In genomic region chr21:19237603-19238002, GRCh38 we compare ENCODE assay signal across 25 cellular contexts.
"Had no signal": no experiment of that assay in that cellular context is flagged by ENCODE, and none has a peak within 500 bp of the region (broad histone marks: within the 10 kb centered on the region; RNA-seq: fewer than 3 reads in every experiment).

No MANE protein-coding gene starts in this region.

- DNase-seq: activated CD4-positive, alpha-beta T cell treated with anti-CD3 and anti-CD28 coated beads for 48 hours; activated CD4-positive, alpha-beta T cell treated with anti-CD3 and anti-CD28 coated beads, Interleukin-2, amount 50 U/mL, for 4 hours; activated CD4-positive, CD25-positive, alpha-beta regulatory T cell treated with anti-CD3 and anti-CD28 coated beads, Interleukin-2, amount 50 U/mL, for 72 hours; activated CD8-positive, alpha-beta memory T cell treated with anti-CD3 and anti-CD28 coated beads, Interleukin-2, amount 50 U/mL, for 48 hours; activated CD8-positive, alpha-beta T cell treated with anti-CD3 and anti-CD28 coated beads, Interleukin-2, amount 10 ng/mL, durations not matched to agents 7 days and 5 days; activated naive CD4-positive, alpha-beta T cell treated with anti-CD3 and anti-CD28 coated beads, Interleukin-2, amount 50 U/mL, for 16 hours; activated naive CD8-positive, alpha-beta T cell treated with anti-CD3 and anti-CD28 coated beads, Interleukin-2, amount 10 ng/mL, durations not matched to agents 7 days and 5 days; activated T-cell treated with anti-CD3 and anti-CD28 coated beads, Interleukin-2, amount 50 U/mL, for 1 hour; adrenal gland; anterior cingulate cortex; caudate nucleus; Kasumi-1; KBM-7; NCI-H1105 treated with DMSO at 0.1 percent for 48 hours; NCI-H1436 treated with DMSO at 0.1 percent for 48 hours; NCI-H187; NCI-H2081; NCI-H524 treated with DMSO at 0.1 percent for 48 hours; NCI-H774; PC-3; SHP77 treated with DMSO at 0.1 percent for 48 hours; T-helper 17 cell; T-helper 9 cell had no signal

- H3K4me1 ChIP-seq: adrenal gland, breast epithelium had no signal

- H3K27ac Mint-ChIP-seq: activated CD8-positive, alpha-beta T cell treated with anti-CD3 and anti-CD28 coated beads, Interleukin-2, amount 10 ng/mL, durations not matched to agents 7 days and 5 days; activated naive CD8-positive, alpha-beta T cell treated with anti-CD3 and anti-CD28 coated beads, Interleukin-2, amount 10 ng/mL, durations not matched to agents 7 days and 5 days; T-helper 17 cell; WTC11 had no signal

- H3K9me3 Mint-ChIP-seq: WTC11 had no signal

- H3K27me3 Mint-ChIP-seq: activated naive CD8-positive, alpha-beta T cell treated with anti-CD3 and anti-CD28 coated beads, Interleukin-2, amount 10 ng/mL, durations not matched to agents 7 days and 5 days; T-helper 17 cell had no signal

- H3K4me3 Mint-ChIP-seq: activated CD8-positive, alpha-beta T cell treated with anti-CD3 and anti-CD28 coated beads, Interleukin-2, amount 10 ng/mL, durations not matched to agents 7 days and 5 days; activated naive CD8-positive, alpha-beta T cell treated with anti-CD3 and anti-CD28 coated beads, Interleukin-2, amount 10 ng/mL, durations not matched to agents 7 days and 5 days; T-helper 17 cell; WTC11 had no signal

- H3K4me3 ChIP-seq: adrenal gland, breast epithelium had no signal

- H3K36me3 Mint-ChIP-seq: activated naive CD8-positive, alpha-beta T cell treated with anti-CD3 and anti-CD28 coated beads, Interleukin-2, amount 10 ng/mL, durations not matched to agents 7 days and 5 days; WTC11 had no signal

- H3K9me3 ChIP-seq: adrenal gland, breast epithelium had no signal

- H3K27ac ChIP-seq: adrenal gland, breast epithelium had no signal

- H3K36me3 ChIP-seq: adrenal gland, breast epithelium had no signal

- H3K4me1 Mint-ChIP-seq: activated naive CD8-positive, alpha-beta T cell treated with anti-CD3 and anti-CD28 coated beads, Interleukin-2, amount 10 ng/mL, durations not matched to agents 7 days and 5 days; T-helper 17 cell; WTC11 had no signal

- H3K27me3 ChIP-seq: adrenal gland, breast epithelium had no signal
